ENCODE assay signal across 1 cellular context in genomic region chr12:22361785-22362184, GRCh38.
TF ChIP-seq lines count a peak whose summit lies in the region.

No MANE protein-coding gene starts in this region.

TF ChIP-seq in WTC11, 78 proteins besides CTCF, POLR2A, EP300 and RAD21 (continued from another document):
- TF ChIP-seq ERG (CRISPR knock-in tag; IDR thresholded peaks at IDR 0.05) (no peak), FOXJ3 (CRISPR knock-in tag; IDR thresholded peaks at IDR 0.05; ENCODE audit: borderline replicate concordance) (no peak), ETV6 (CRISPR knock-in tag; IDR thresholded peaks at IDR 0.05) (no peak), ZNF425 (CRISPR knock-in tag; conservative IDR thresholded peaks at IDR 0.05) (no peak), MAX (CRISPR knock-in tag; IDR thresholded peaks at IDR 0.05) (no peak), ZNF281 (CRISPR knock-in tag; IDR thresholded peaks at IDR 0.05) (no peak), RELA (CRISPR knock-in tag; IDR thresholded peaks at IDR 0.05; ENCODE audit: borderline replicate concordance) (no peak), ELF4 (CRISPR knock-in tag; IDR thresholded peaks at IDR 0.05; ENCODE audit: low read depth) (no peak), SMAD3 (CRISPR knock-in tag; IDR thresholded peaks at IDR 0.05; ENCODE audit: borderline replicate concordance) (no peak), IRF2 (CRISPR knock-in tag; IDR thresholded peaks at IDR 0.05; ENCODE audit: borderline replicate concordance, low read depth) (no peak), ZSCAN18 (CRISPR knock-in tag; IDR thresholded peaks at IDR 0.05) (no peak), NFYB (CRISPR knock-in tag; conservative IDR thresholded peaks at IDR 0.05; ENCODE audit: low read depth) (no peak)
